In the genomic region with DNA sequence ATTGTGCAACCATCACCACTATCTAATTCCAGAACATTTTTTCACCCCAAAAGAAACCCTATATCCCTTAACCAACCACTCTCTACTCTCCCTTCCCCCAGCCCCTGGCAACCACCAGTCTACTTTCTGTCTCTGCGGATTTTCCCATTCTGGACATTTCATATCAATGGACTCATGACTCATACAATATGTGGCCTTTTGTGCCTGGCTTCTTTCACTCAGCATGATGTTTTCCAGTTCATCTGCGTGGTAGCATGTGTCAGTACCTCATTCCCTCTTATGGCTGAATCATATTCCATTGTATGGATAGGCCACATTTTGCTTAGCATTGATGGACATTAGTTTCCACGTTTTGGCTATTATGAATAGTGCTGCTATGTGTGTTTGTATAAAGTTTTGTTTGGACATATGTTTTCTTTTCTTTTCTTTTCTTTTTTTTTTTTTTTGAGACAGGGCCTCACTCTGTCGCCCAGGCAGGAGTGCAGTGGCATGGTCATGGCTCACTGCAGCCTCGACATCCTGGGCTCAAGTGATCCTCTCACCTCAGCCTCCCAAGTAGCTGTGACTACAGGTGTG, we compare ENCODE assay signal across 18 cellular contexts.
DNase-seq lines count a peak whose midpoint lies in the region; ATAC-seq and TF ChIP-seq lines count a peak whose summit lies in the region.
"Had no signal": no experiment of that assay in that cellular context is flagged by ENCODE, and none has a peak within 500 bp of the region (broad histone marks: within the 10 kb centered on the region; RNA-seq: fewer than 3 reads in every experiment).

No MANE protein-coding gene starts in this region.

- no peaks in the 10 kb centered on the region for H3K36me3 ChIP-seq in esophagus muscularis mucosa
- H3K36me3 ChIP-seq: heart left ventricle, vagina had no signal

- no peak for DNase-seq in HEK293T (ENCODE audit: extremely low spot score)
- peak; percentile 38 for DNase-seq in SK-MEL-5 (ENCODE audit: low read depth, low spot score)
- peak; percentile 62 to 87 for DNase-seq in dermis microvascular lymphatic vessel endothelial cell (ENCODE audit: low read depth in 2 of 2)
- no peak for DNase-seq in osteocyte (ENCODE audit: extremely low spot score, unreplicated experiment)
- DNase-seq in endothelial cell (ENCODE audit: low spot score), result no peak
- no peak for DNase-seq in activated CD8-positive, alpha-beta T cell treated with anti-CD3 and anti-CD28 coated beads for 36 hours
- no peak for DNase-seq in esophagus muscularis mucosa (ENCODE audit: extremely low spot score)
- DNase-seq: activated CD4-positive, alpha-beta T cell treated with anti-CD3 and anti-CD28 coated beads for 1 hour; activated T-cell treated with anti-CD3 and anti-CD28 coated beads for 4 hours; amniotic stem cell; effector CD4-positive, alpha-beta T cell; heart left ventricle; left cardiac atrium; NCI-H1105; stimulated activated naive CD4-positive, alpha-beta T cell; T-cell had no signal

- no peak overlapping the region for H3K27ac ChIP-seq in esophagus muscularis mucosa (replicated peaks in 1 of 4)
- H3K27ac ChIP-seq: heart left ventricle, vagina had no signal

- WGBS in esophagus muscularis mucosa, result 70% methylated on average over 5 of the region's 5 CpGs

- CTCF ChIA-PET in HEK293T (lab: Yijun Ruan, JAX), result no interaction called here
- CTCF ChIA-PET in activated CD8-positive, alpha-beta T cell treated with anti-CD3 and anti-CD28 coated beads for 36 hours (lab: Charles Lee), result no interaction called here

- peaks cover 18 to 36% (median 34%) of the 10 kb centered on the region in 4 donors for H3K4me1 ChIP-seq in esophagus muscularis mucosa
- H3K4me1 ChIP-seq: vagina had no signal

- H3K27me3 ChIP-seq in esophagus muscularis mucosa, result peaks cover 0 to 5% (median 0%) of the 10 kb centered on the region in 4 donors
- H3K27me3 ChIP-seq: vagina had no signal

- H3K9me3 Mint-ChIP-seq in osteocyte (ENCODE audit: unreplicated experiment) (no peaks in the 10 kb centered on the region), endothelial cell (ENCODE audit: unreplicated experiment) (no peaks in the 10 kb centered on the region)
- no peaks in the 10 kb centered on the region for H3K9me3 Mint-ChIP-seq in activated CD8-positive, alpha-beta T cell treated with anti-CD3 and anti-CD28 coated beads for 36 hours
- H3K9me3 Mint-ChIP-seq: T-cell had no signal

- H3K27ac Mint-ChIP-seq in osteocyte (ENCODE audit: unreplicated experiment) (peak overlapping the region; percentile 12), endothelial cell (ENCODE audit: unreplicated experiment) (no peak overlapping the region)
- H3K27ac Mint-ChIP-seq in activated CD8-positive, alpha-beta T cell treated with anti-CD3 and anti-CD28 coated beads for 36 hours, result no peak overlapping the region
- H3K27ac Mint-ChIP-seq: T-cell had no signal

- H3K27me3 Mint-ChIP-seq in osteocyte (ENCODE audit: unreplicated experiment) (no peaks in the 10 kb centered on the region), endothelial cell (ENCODE audit: unreplicated experiment) (peaks cover 3% of the 10 kb centered on the region)
- H3K27me3 Mint-ChIP-seq in activated CD8-positive, alpha-beta T cell treated with anti-CD3 and anti-CD28 coated beads for 36 hours, result no peaks in the 10 kb centered on the region

- in situ Hi-C loops in SK-MEL-5 (cut with HindIII; ENCODE audit: low pct_unique_long_range_greater_than_20kb, low sequenced_read_pairs), result no loop called here

- ATAC-seq in activated CD8-positive, alpha-beta T cell treated with anti-CD3 and anti-CD28 coated beads for 36 hours, result no peak
- ATAC-seq: Panc1, T-cell had no signal

- H3K4me1 Mint-ChIP-seq in osteocyte (ENCODE audit: unreplicated experiment), result peaks cover 55% of the 10 kb centered on the region
- H3K4me1 Mint-ChIP-seq in endothelial cell (ENCODE audit: unreplicated experiment), result peaks cover 11% of the 10 kb centered on the region
- peaks cover 44% of the 10 kb centered on the region for H3K4me1 Mint-ChIP-seq in activated CD8-positive, alpha-beta T cell treated with anti-CD3 and anti-CD28 coated beads for 36 hours (ENCODE audit: low read depth)

- POLR2A ChIA-PET in HEK293T (lab: Yijun Ruan, JAX), result no interaction called here
- POLR2A ChIA-PET in activated CD8-positive, alpha-beta T cell treated with anti-CD3 and anti-CD28 coated beads for 36 hours (lab: Charles Lee), result no interaction called here

- no peak for TF ChIP-seq CTCF in osteocyte (IDR thresholded peaks at IDR 0.05)
- no peak for TF ChIP-seq CTCF in endothelial cell (IDR thresholded peaks at IDR 0.05; ENCODE audit: unreplicated experiment)
- no peak for TF ChIP-seq CTCF in activated CD8-positive, alpha-beta T cell treated with anti-CD3 and anti-CD28 coated beads for 36 hours (IDR thresholded peaks at IDR 0.05)
- TF ChIP-seq CTCF in esophagus muscularis mucosa (IDR thresholded peaks at IDR 0.05), result no peak

- H3K4me3 Mint-ChIP-seq in osteocyte (ENCODE audit: unreplicated experiment) (no peak overlapping the region), endothelial cell (ENCODE audit: unreplicated experiment) (no peak overlapping the region)
- H3K4me3 Mint-ChIP-seq in activated CD8-positive, alpha-beta T cell treated with anti-CD3 and anti-CD28 coated beads for 36 hours, result no peak overlapping the region
- H3K4me3 Mint-ChIP-seq: T-cell had no signal

- H3K9me3 ChIP-seq in esophagus muscularis mucosa, result no peaks in the 10 kb centered on the region
- H3K9me3 ChIP-seq: heart left ventricle, vagina had no signal

- TF ChIP-seq POLR2A in esophagus muscularis mucosa (IDR thresholded peaks at IDR 0.05; ENCODE audit: low read depth), result no peak

- intact Hi-C loops in activated CD8-positive, alpha-beta T cell treated with anti-CD3 and anti-CD28 coated beads for 36 hours (cut with micrococcal nuclease), result no loop called here
- intact Hi-C loops in esophagus muscularis mucosa (cut with DNase I), result no loop called here

- TF ChIP-seq EP300 in esophagus muscularis mucosa (IDR thresholded peaks at IDR 0.05), result no peak

- H3K36me3 Mint-ChIP-seq in osteocyte (ENCODE audit: unreplicated experiment) (no peaks in the 10 kb centered on the region), endothelial cell (ENCODE audit: low read depth, unreplicated experiment) (no peaks in the 10 kb centered on the region)
- no peaks in the 10 kb centered on the region for H3K36me3 Mint-ChIP-seq in activated CD8-positive, alpha-beta T cell treated with anti-CD3 and anti-CD28 coated beads for 36 hours (ENCODE audit: low read depth)
- H3K36me3 Mint-ChIP-seq: T-cell had no signal

- H3K4me3 ChIP-seq in esophagus muscularis mucosa, result no peak overlapping the region
- H3K4me3 ChIP-seq: heart left ventricle, vagina had no signal

TF ChIP-seq in HEK293T, 16 proteins besides CTCF, POLR2A, EP300 and RAD21:
- TF ChIP-seq TARDBP (IDR thresholded peaks at IDR 0.05) (no peak), ARNT (IDR thresholded peaks at IDR 0.05) (no peak), PKNOX1 (IDR thresholded peaks at IDR 0.05) (peak; percentile 9; the same call in 1 of the 2 replicates), SP1 (IDR thresholded peaks at IDR 0.05) (no peak), HDGF (IDR thresholded peaks at IDR 0.05; ENCODE audit: borderline replicate concordance) (no peak), CTBP1 (IDR thresholded peaks at IDR 0.05; ENCODE audit: borderline replicate concordance) (no peak)

Comparison
In these comparisons a context has a peak if more than half of its experiments do, and no peak if none do; other contexts are left out.
1. DNase-seq: peak in SK-MEL-5 (single experiment) and dermis microvascular lymphatic vessel endothelial cell (2 of 2); none in HEK293T (single experiment), osteocyte (single experiment), endothelial cell (single experiment), activated CD8-positive, alpha-beta T cell treated with anti-CD3 and anti-CD28 coated beads for 36 hours (single experiment) and esophagus muscularis mucosa (single experiment).